ENCODE assay signal across 8 cellular contexts in genomic region chr3:100073555-100074307, GRCh38. TPM values are rescaled to one million over a fixed set of nuclear protein-coding genes. Genes with fewer than 3 reads are reported as not detected.
A peak's percentile ranks its signal among the peaks of the same experiment; 100 is the strongest.
DNase-seq lines count a peak whose midpoint lies in the region; ATAC-seq and TF ChIP-seq lines count a peak whose summit lies in the region.

No MANE protein-coding gene starts in this region.

- no peaks in the 10 kb centered on the region for H3K9me3 Mint-ChIP-seq in endodermal cell
- peaks cover 3% of the 10 kb centered on the region for H3K9me3 Mint-ChIP-seq in natural killer cell treated with Interleukin-12 subunit alpha and Interleukin-12 subunit beta and Interleukin-15 and Interleukin-18, amount 100 ng/mL, for 72 hours

- H3K36me3 Mint-ChIP-seq in endodermal cell (ENCODE audit: low read depth) = no peaks in the 10 kb centered on the region
- peaks cover 17% of the 10 kb centered on the region for H3K36me3 Mint-ChIP-seq in natural killer cell treated with Interleukin-12 subunit alpha and Interleukin-12 subunit beta and Interleukin-15 and Interleukin-18, amount 100 ng/mL, for 72 hours

- WGBS in endodermal cell (ENCODE audit: insufficient coverage in 1 of 2, insufficient read length in 1 of 2), 2 experiments = 39 to 56% methylated on average over 6 to 10 of the region's 10 CpGs

- H3K36me3 ChIP-seq in SJCRH30 (no peaks in the 10 kb centered on the region), endodermal cell (ENCODE audit: control insufficient read depth, insufficient read depth, low read length) (no peaks in the 10 kb centered on the region)

- peaks cover 36% of the 10 kb centered on the region for H3K4me1 Mint-ChIP-seq in endodermal cell
- peaks cover 54 to 71% of the 10 kb centered on the region in 2 donors for H3K4me1 Mint-ChIP-seq in natural killer cell treated with Interleukin-12 subunit alpha and Interleukin-12 subunit beta and Interleukin-15 and Interleukin-18, amount 100 ng/mL, for 72 hours (ENCODE audit: low read depth in 2 of 2)

- peak overlapping the region; percentile 17; the same call in 1 of the 2 replicates for H3K4me3 ChIP-seq in SJCRH30
- peak overlapping the region; percentile 14 for H3K4me3 ChIP-seq in endodermal cell (ENCODE audit: low read length)

- peak overlapping the region; percentile 14 for H3K4me3 Mint-ChIP-seq in endodermal cell
- H3K4me3 Mint-ChIP-seq in natural killer cell treated with Interleukin-12 subunit alpha and Interleukin-12 subunit beta and Interleukin-15 and Interleukin-18, amount 100 ng/mL, for 72 hours = peak overlapping the region; percentile 74

- H3K9me3 ChIP-seq in SJCRH30 (replicated peaks) = peaks cover 6% of the 10 kb centered on the region; the same call in 1 of the 2 replicates
- no peaks in the 10 kb centered on the region for H3K9me3 ChIP-seq in endodermal cell (ENCODE audit: control insufficient read depth, low read length)

- no peaks in the 10 kb centered on the region for H3K27me3 Mint-ChIP-seq in endodermal cell (ENCODE audit: insufficient read depth)
- H3K27me3 Mint-ChIP-seq in natural killer cell treated with Interleukin-12 subunit alpha and Interleukin-12 subunit beta and Interleukin-15 and Interleukin-18, amount 100 ng/mL, for 72 hours = no peaks in the 10 kb centered on the region

- no peak overlapping the region for H3K9ac ChIP-seq in endodermal cell (ENCODE audit: extremely low read depth, low read length, poor library complexity, severe bottlenecking)

- no peaks in the 10 kb centered on the region for H3K27me3 ChIP-seq in SJCRH30
- no peaks in the 10 kb centered on the region for H3K27me3 ChIP-seq in endodermal cell (ENCODE audit: control insufficient read depth, insufficient read depth, low read length, poor library complexity, severe bottlenecking)

- peak; percentile 1 for DNase-seq in stimulated activated CD4-positive, alpha-beta T cell treated with anti-CD3 and anti-CD28 coated beads, Interleukin-2, amount 100 ng/mL, for 4 hours (ENCODE audit: low read depth)
- DNase-seq in stimulated activated CD4-positive, alpha-beta T cell treated with anti-CD3 and anti-CD28 coated beads, Interleukin-4, amount 100 ng/mL, for 1 hour = no peak
- DNase-seq in SJCRH30 (peak; percentile 71), endodermal cell (peak; percentile 65), NCI-H345 treated with DMSO at 0.1 percent for 48 hours (lab: John Stamatoyannopoulos, UW; ENCODE audit: unreplicated experiment) (no peak), hippocampal formation (lab: John Stamatoyannopoulos, UW) (no peak)
- DNase-seq in natural killer cell treated with Interleukin-12 subunit alpha and Interleukin-12 subunit beta and Interleukin-15 and Interleukin-18, amount 100 ng/mL, for 72 hours (ENCODE audit: low spot score) = no peak

- ATAC-seq in natural killer cell treated with Interleukin-12 subunit alpha and Interleukin-12 subunit beta and Interleukin-15 and Interleukin-18, amount 100 ng/mL, for 72 hours = no peak
- ATAC-seq in HG03457 (IDR thresholded peaks at IDR 0.05; ENCODE audit: unreplicated experiment) = no peak

- H3K4me1 ChIP-seq in SJCRH30 (peaks cover 39% of the 10 kb centered on the region), endodermal cell (ENCODE audit: control insufficient read depth, insufficient read depth, low read length) (peaks cover 14% of the 10 kb centered on the region)

- H3K27ac ChIP-seq in SJCRH30 (peak overlapping the region; percentile 24; the same call in 1 of the 2 replicates), endodermal cell (ENCODE audit: low read depth, low read length) (peak overlapping the region; percentile 83)

- H3K27ac Mint-ChIP-seq in endodermal cell = peak overlapping the region; percentile 82
- peak overlapping the region; percentile 89 to 93 for H3K27ac Mint-ChIP-seq in natural killer cell treated with Interleukin-12 subunit alpha and Interleukin-12 subunit beta and Interleukin-15 and Interleukin-18, amount 100 ng/mL, for 72 hours

- TF ChIP-seq CTCF in endodermal cell (conservative IDR thresholded peaks at IDR 0.05) = no peak

RNA-seq across cellular contexts. Expression of gene FILIP1L, which starts 40.6 kb away (rescaled TPM):
- total RNA-seq in SJCRH30 (2014; rRNA removed; shearing (Covaris generic)) = 3.7 and 5.0 TPM in 2 replicates
- 1 to 10 TPM in 1 of 2 donors, under 1 TPM in 1; 0.84 to 2.5 TPM for total RNA-seq in endodermal cell
- 5.4 TPM for polyA plus RNA-seq in endodermal cell (2013, experiment 1 of 2)
- 6.3 TPM for polyA plus RNA-seq in endodermal cell (2013, experiment 2 of 2)
- under 1 TPM in 1 of 2 donors, not detected in 1; 0.19 TPM for total RNA-seq in natural killer cell treated with Interleukin-12 subunit alpha and Interleukin-12 subunit beta and Interleukin-15 and Interleukin-18, amount 100 ng/mL, for 72 hours

Comparison
In these comparisons a context has a peak if more than half of its experiments do, and no peak if none do; other contexts are left out.
1. DNase-seq: peak in stimulated activated CD4-positive, alpha-beta T cell treated with anti-CD3 and anti-CD28 coated beads, Interleukin-2, amount 100 ng/mL, for 4 hours (single experiment), SJCRH30 (2 of 2) and endodermal cell (single experiment); none in stimulated activated CD4-positive, alpha-beta T cell treated with anti-CD3 and anti-CD28 coated beads, Interleukin-4, amount 100 ng/mL, for 1 hour (single experiment), natural killer cell treated with Interleukin-12 subunit alpha and Interleukin-12 subunit beta and Interleukin-15 and Interleukin-18, amount 100 ng/mL, for 72 hours (single experiment), NCI-H345 treated with DMSO at 0.1 percent for 48 hours (single experiment) and hippocampal formation (0 of 2).